ENCODE assay signal across 23 cellular contexts in genomic region chr4:7425591-7426468, GRCh38. TPM values are rescaled to one million over a fixed set of nuclear protein-coding genes. Genes with fewer than 3 reads are reported as not detected.
DNase-seq lines count a peak whose midpoint lies in the region; ATAC-seq, FAIRE-seq and TF ChIP-seq lines count a peak whose summit lies in the region.
"Had no signal": no experiment of that assay in that cellular context is flagged by ENCODE, and none has a peak within 500 bp of the region (broad histone marks: within the 10 kb centered on the region; RNA-seq: fewer than 3 reads in every experiment).

No MANE protein-coding gene starts in this region.

- no peak overlapping the region for H2BK120ac ChIP-seq in mesenchymal stem cell (ENCODE audit: low read depth, low read length)

- WGBS in mesenchymal stem cell = 91% methylated on average over 28 of the region's 28 CpGs

- H2BK15ac ChIP-seq in mesenchymal stem cell (ENCODE audit: low read depth, poor library complexity, severe bottlenecking) = no peak overlapping the region

- H3K9ac ChIP-seq in kidney (ENCODE audit: low read length in 2 of 2) (no peak overlapping the region), mesenchymal stem cell (ENCODE audit: low read length) (no peak overlapping the region)

- no peaks in the 10 kb centered on the region for H3K4me1 Mint-ChIP-seq in activated CD4-positive, alpha-beta memory T cell treated with anti-CD3 and anti-CD28 coated beads, Interleukin-2, amount 10 ng/mL, durations not matched to agents 7 days and 5 days
- no peaks in the 10 kb centered on the region for H3K4me1 Mint-ChIP-seq in activated CD4-positive, alpha-beta memory T cell treated with anti-CD3 and anti-CD28 coated beads for 36 hours (ENCODE audit: low read depth)
- peaks cover 15% of the 10 kb centered on the region for H3K4me1 Mint-ChIP-seq in progenitor cell of endocrine pancreas (ENCODE audit: low read depth)
- H3K4me1 Mint-ChIP-seq: activated naive CD8-positive, alpha-beta T cell treated with anti-CD3 and anti-CD28 coated beads, Interleukin-2, amount 50 U/mL, for 24 hours had no signal

- H3K18ac ChIP-seq in mesenchymal stem cell (ENCODE audit: low read depth in 1 of 2, low read length in 2 of 2) = no peak overlapping the region

- TF ChIP-seq CTCF in kidney (IDR thresholded peaks at IDR 0.05; ENCODE audit: borderline replicate concordance, extremely low read depth, insufficient read depth) (no peak), progenitor cell of endocrine pancreas (IDR thresholded peaks at IDR 0.05; ENCODE audit: unreplicated experiment) (no peak)

- H4K91ac ChIP-seq in mesenchymal stem cell (ENCODE audit: low read length) = no peak overlapping the region

- H3K27me3 ChIP-seq in mesenchymal stem cell (ENCODE audit: control insufficient read depth in 1 of 2, insufficient read depth in 1 of 2, low read length in 2 of 2) = peaks cover 0 to 19% of the 10 kb centered on the region in 2 experiments
- H3K27me3 ChIP-seq: cardiac muscle cell, gastrocnemius medialis had no signal

- H3K4me1 ChIP-seq in kidney (ENCODE audit: control insufficient read depth in 1 of 2, insufficient read depth in 1 of 2, low read depth in 1 of 2, low read length in 2 of 2) (no peaks in the 10 kb centered on the region), mesenchymal stem cell (ENCODE audit: control insufficient read depth, insufficient read depth, low read depth, low read length) (peaks cover 7% of the 10 kb centered on the region)
- H3K4me1 ChIP-seq: gastrocnemius medialis, prostate gland, SJCRH30 had no signal

- H3K79me1 ChIP-seq in mesenchymal stem cell (replicated peaks; ENCODE audit: low read length, poor library complexity, severe bottlenecking) = no peaks in the 10 kb centered on the region

- H3K14ac ChIP-seq in mesenchymal stem cell (ENCODE audit: low read length in 2 of 2) = no peak overlapping the region

- H3K27ac Mint-ChIP-seq in activated CD4-positive, alpha-beta memory T cell treated with anti-CD3 and anti-CD28 coated beads, Interleukin-2, amount 10 ng/mL, durations not matched to agents 7 days and 5 days = no peak overlapping the region
- no peak overlapping the region for H3K27ac Mint-ChIP-seq in activated CD4-positive, alpha-beta memory T cell treated with anti-CD3 and anti-CD28 coated beads for 36 hours
- peak overlapping the region; percentile 29 for H3K27ac Mint-ChIP-seq in progenitor cell of endocrine pancreas
- H3K27ac Mint-ChIP-seq: activated naive CD8-positive, alpha-beta T cell treated with anti-CD3 and anti-CD28 coated beads, Interleukin-2, amount 50 U/mL, for 24 hours had no signal

- POLR2A ChIA-PET in activated CD4-positive, alpha-beta memory T cell treated with anti-CD3 and anti-CD28 coated beads, Interleukin-2, amount 10 ng/mL, durations not matched to agents 7 days and 5 days (lab: Charles Lee) = no interaction called here
- POLR2A ChIA-PET in activated CD4-positive, alpha-beta memory T cell treated with anti-CD3 and anti-CD28 coated beads for 36 hours (lab: Charles Lee) = no interaction called here

- no peak for FAIRE-seq in kidney (lab: Jason Lieb, UNC)
- FAIRE-seq: GM12891 had no signal

- no peak overlapping the region for H3K4me2 ChIP-seq in mesenchymal stem cell (ENCODE audit: low read length, poor library complexity, severe bottlenecking)

- H3K9me3 Mint-ChIP-seq in activated CD4-positive, alpha-beta memory T cell treated with anti-CD3 and anti-CD28 coated beads, Interleukin-2, amount 10 ng/mL, durations not matched to agents 7 days and 5 days = no peaks in the 10 kb centered on the region
- no peaks in the 10 kb centered on the region for H3K9me3 Mint-ChIP-seq in activated CD4-positive, alpha-beta memory T cell treated with anti-CD3 and anti-CD28 coated beads for 36 hours
- H3K9me3 Mint-ChIP-seq in progenitor cell of endocrine pancreas (ENCODE audit: low read depth) = no peaks in the 10 kb centered on the region
- H3K9me3 Mint-ChIP-seq: activated naive CD8-positive, alpha-beta T cell treated with anti-CD3 and anti-CD28 coated beads, Interleukin-2, amount 50 U/mL, for 24 hours had no signal

- CTCF ChIA-PET in activated CD4-positive, alpha-beta memory T cell treated with anti-CD3 and anti-CD28 coated beads, Interleukin-2, amount 10 ng/mL, durations not matched to agents 7 days and 5 days (lab: Charles Lee) = no interaction called here
- CTCF ChIA-PET in activated CD4-positive, alpha-beta memory T cell treated with anti-CD3 and anti-CD28 coated beads for 36 hours (lab: Charles Lee) = no interaction called here

- ATAC-seq in GM19467 (IDR thresholded peaks at IDR 0.05; ENCODE audit: unreplicated experiment) = no peak
- ATAC-seq: activated naive CD8-positive, alpha-beta T cell treated with anti-CD3 and anti-CD28 coated beads, Interleukin-2, amount 50 U/mL, for 24 hours; gastrocnemius medialis had no signal

- H2AFZ ChIP-seq in mesenchymal stem cell (ENCODE audit: low read depth, low read length) = no peak overlapping the region

- peak; percentile 7 for DNase-seq in activated CD4-positive, alpha-beta memory T cell treated with anti-CD3 and anti-CD28 coated beads, Interleukin-2, amount 10 ng/mL, durations not matched to agents 7 days and 5 days
- DNase-seq in activated CD4-positive, alpha-beta memory T cell treated with anti-CD3 and anti-CD28 coated beads for 36 hours = no peak
- DNase-seq in D341Med (ENCODE audit: low spot score) = peak; percentile 17
- DNase-seq in kidney = peak; percentile 53
- no peak for DNase-seq in progenitor cell of endocrine pancreas (ENCODE audit: low spot score, unreplicated experiment)
- DNase-seq in GM19238 (ENCODE audit: insufficient read length, low spot score) = no peak
- no peak for DNase-seq in mesenchymal stem cell
- DNase-seq: activated naive CD8-positive, alpha-beta T cell treated with anti-CD3 and anti-CD28 coated beads, Interleukin-2, amount 50 U/mL, for 24 hours; activated T-cell treated with anti-CD3 and anti-CD28 coated beads for 4 hours; gastrocnemius medialis; NCI-H1417 treated with DMSO at 0.1 percent for 48 hours; NCI-H2171 treated with DMSO at 0.1 percent for 48 hours; NCI-H748 treated with DMSO at 0.1 percent for 48 hours; SJCRH30; T-helper 9 cell had no signal

- H3K23ac ChIP-seq in mesenchymal stem cell (ENCODE audit: low read length in 2 of 2) = no peak overlapping the region

- H3K9me3 ChIP-seq in kidney (ENCODE audit: control insufficient read depth in 1 of 2, low read length in 2 of 2) (no peaks in the 10 kb centered on the region), mesenchymal stem cell (ENCODE audit: control insufficient read depth, low read length) (no peaks in the 10 kb centered on the region)
- H3K9me3 ChIP-seq: gastrocnemius medialis, prostate gland, SJCRH30 had no signal

- no peak overlapping the region for H3K4ac ChIP-seq in mesenchymal stem cell (ENCODE audit: low read depth in 1 of 2, low read length in 2 of 2)

- H3K4me3 Mint-ChIP-seq in activated CD4-positive, alpha-beta memory T cell treated with anti-CD3 and anti-CD28 coated beads, Interleukin-2, amount 10 ng/mL, durations not matched to agents 7 days and 5 days = no peak overlapping the region
- no peak overlapping the region for H3K4me3 Mint-ChIP-seq in activated CD4-positive, alpha-beta memory T cell treated with anti-CD3 and anti-CD28 coated beads for 36 hours
- no peak overlapping the region for H3K4me3 Mint-ChIP-seq in progenitor cell of endocrine pancreas (ENCODE audit: low read depth)
- H3K4me3 Mint-ChIP-seq: activated naive CD8-positive, alpha-beta T cell treated with anti-CD3 and anti-CD28 coated beads, Interleukin-2, amount 50 U/mL, for 24 hours had no signal

- H3K4me3 ChIP-seq in kidney (ENCODE audit: low read length in 2 of 2) (no peak overlapping the region), mesenchymal stem cell (ENCODE audit: insufficient read depth in 1 of 2, low read depth in 1 of 2, low read length in 2 of 2) (no peak overlapping the region)
- H3K4me3 ChIP-seq: cardiac muscle cell, gastrocnemius medialis, prostate gland, SJCRH30 had no signal

- no peaks in the 10 kb centered on the region for H3K36me3 Mint-ChIP-seq in activated CD4-positive, alpha-beta memory T cell treated with anti-CD3 and anti-CD28 coated beads, Interleukin-2, amount 10 ng/mL, durations not matched to agents 7 days and 5 days (ENCODE audit: low read depth)
- H3K36me3 Mint-ChIP-seq in activated CD4-positive, alpha-beta memory T cell treated with anti-CD3 and anti-CD28 coated beads for 36 hours = no peaks in the 10 kb centered on the region
- H3K36me3 Mint-ChIP-seq in progenitor cell of endocrine pancreas (ENCODE audit: insufficient read depth) = no peaks in the 10 kb centered on the region

- intact Hi-C loops in activated CD4-positive, alpha-beta memory T cell treated with anti-CD3 and anti-CD28 coated beads for 36 hours (cut with micrococcal nuclease) = no loop called here
- intact Hi-C loops in kidney (cut with DNase I) = no loop called here

- H3K36me3 ChIP-seq in kidney (ENCODE audit: control insufficient read depth in 1 of 2, insufficient read depth in 2 of 2, low read length in 2 of 2) (no peaks in the 10 kb centered on the region), mesenchymal stem cell (ENCODE audit: control insufficient read depth in 1 of 2, insufficient read depth in 2 of 2, low read depth in 1 of 2, low read length in 2 of 2) (no peaks in the 10 kb centered on the region)
- H3K36me3 ChIP-seq: cardiac muscle cell, gastrocnemius medialis, prostate gland, SJCRH30 had no signal

- H4K8ac ChIP-seq in mesenchymal stem cell (ENCODE audit: low read length) = no peak overlapping the region

- H2BK12ac ChIP-seq in mesenchymal stem cell (ENCODE audit: low read length in 2 of 2) = no peak overlapping the region

- H2AK5ac ChIP-seq in mesenchymal stem cell (ENCODE audit: low read length, severe bottlenecking) = no peak overlapping the region

- no peaks in the 10 kb centered on the region for H3K27me3 Mint-ChIP-seq in activated CD4-positive, alpha-beta memory T cell treated with anti-CD3 and anti-CD28 coated beads, Interleukin-2, amount 10 ng/mL, durations not matched to agents 7 days and 5 days
- H3K27me3 Mint-ChIP-seq in activated CD4-positive, alpha-beta memory T cell treated with anti-CD3 and anti-CD28 coated beads for 36 hours = peaks cover 1% of the 10 kb centered on the region
- peaks cover 3% of the 10 kb centered on the region for H3K27me3 Mint-ChIP-seq in progenitor cell of endocrine pancreas
- H3K27me3 Mint-ChIP-seq: activated naive CD8-positive, alpha-beta T cell treated with anti-CD3 and anti-CD28 coated beads, Interleukin-2, amount 50 U/mL, for 24 hours had no signal

- no peak overlapping the region for H3K27ac ChIP-seq in kidney (ENCODE audit: low read depth in 2 of 2, low read length in 2 of 2)
- no peak overlapping the region for H3K27ac ChIP-seq in mesenchymal stem cell (ENCODE audit: low read length, poor library complexity, severe bottlenecking)
- H3K27ac ChIP-seq: C4-2B, cardiac muscle cell, gastrocnemius medialis, prostate gland, SJCRH30 had no signal

- no peak overlapping the region for H2BK5ac ChIP-seq in mesenchymal stem cell (ENCODE audit: low read depth, low read length, poor library complexity, severe bottlenecking)

RNA-seq across cellular contexts. Expression of gene PSAPL1, which starts 8.9 kb away (rescaled TPM):
- not detected for total RNA-seq in activated CD4-positive, alpha-beta memory T cell treated with anti-CD3 and anti-CD28 coated beads, Interleukin-2, amount 10 ng/mL, durations not matched to agents 7 days and 5 days
- total RNA-seq in activated CD4-positive, alpha-beta memory T cell treated with anti-CD3 and anti-CD28 coated beads for 36 hours = not detected
- total RNA-seq in kidney (not detected), progenitor cell of endocrine pancreas (0.14 and 0.38 TPM in 2 replicates)
- not detected for polyA plus RNA-seq in kidney (ENCODE audit: insufficient read depth, low read depth, low replicate concordance)
- not detected for polyA plus RNA-seq in mesenchymal stem cell (2013, experiment 1 of 2)
- polyA plus RNA-seq in mesenchymal stem cell (2013, experiment 2 of 2) = not detected
- total RNA-seq: A673, gastrocnemius medialis, myocyte, OCI-LY7, SJCRH30 had no signal

Comparison
In these comparisons a context has a peak if more than half of its experiments do, and no peak if none do; other contexts are left out.
1. DNase-seq: peak in activated CD4-positive, alpha-beta memory T cell treated with anti-CD3 and anti-CD28 coated beads, Interleukin-2, amount 10 ng/mL, durations not matched to agents 7 days and 5 days (single experiment), D341Med (single experiment) and kidney (single experiment); none in activated CD4-positive, alpha-beta memory T cell treated with anti-CD3 and anti-CD28 coated beads for 36 hours (single experiment), progenitor cell of endocrine pancreas (single experiment), GM19238 (single experiment) and mesenchymal stem cell (single experiment).